In the genomic region with DNA sequence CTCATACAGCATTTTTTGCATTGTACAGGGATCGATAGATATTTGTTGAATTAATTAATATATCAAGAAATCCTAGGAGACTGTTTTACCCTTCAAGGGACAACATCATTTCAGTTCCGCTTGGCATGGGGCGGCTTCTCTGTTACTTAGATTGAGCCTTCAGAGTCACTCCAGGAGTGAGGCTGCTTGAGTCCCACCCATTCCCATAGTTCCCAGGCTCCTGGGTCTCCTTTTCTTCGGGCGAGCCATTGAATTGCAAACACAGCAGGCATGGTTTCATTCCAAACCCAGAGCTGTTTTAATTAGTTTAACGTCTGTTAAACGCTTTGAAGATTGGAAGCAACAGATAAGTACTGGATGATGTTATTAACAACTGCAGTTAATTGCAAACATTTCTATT, we compare ENCODE assay signal across 9 cellular contexts. TPM values are rescaled to one million over a fixed set of nuclear protein-coding genes. Genes with fewer than 3 reads are reported as not detected.
A peak's percentile ranks its signal among the peaks of the same experiment; 100 is the strongest.
DNase-seq lines count a peak whose midpoint lies in the region; ATAC-seq and TF ChIP-seq lines count a peak whose summit lies in the region.
"Had no signal": no experiment of that assay in that cellular context is flagged by ENCODE, and none has a peak within 500 bp of the region (broad histone marks: within the 10 kb centered on the region; RNA-seq: fewer than 3 reads in every experiment).

No MANE protein-coding gene starts in this region.

- H3K9me3 ChIP-seq in Caco-2 = no peaks in the 10 kb centered on the region
- no peaks in the 10 kb centered on the region for H3K9me3 ChIP-seq in Karpas-422 (ENCODE audit: low read length)
- no peaks in the 10 kb centered on the region for H3K9me3 ChIP-seq in esophagus muscularis mucosa
- no peaks in the 10 kb centered on the region for H3K9me3 ChIP-seq in neuron (ENCODE audit: low read length)
- H3K9me3 ChIP-seq: Peyer's patch had no signal

- no peaks in the 10 kb centered on the region for H3K9me3 Mint-ChIP-seq in Caco-2 (ENCODE audit: unreplicated experiment)

- H3K4me3 ChIP-seq in Caco-2 (ENCODE audit: low read depth, low read length) (no peak overlapping the region), Karpas-422 (ENCODE audit: low read length) (no peak overlapping the region), esophagus muscularis mucosa (peak overlapping the region; percentile 63 to 73 (median 68)), neuron (ENCODE audit: low read length) (peak overlapping the region; percentile 37), lower leg skin (ENCODE audit: low read depth, poor library complexity, severe bottlenecking) (no peak overlapping the region)

- H3K27me3 Mint-ChIP-seq in Caco-2 (ENCODE audit: insufficient read depth, unreplicated experiment) = no peaks in the 10 kb centered on the region

- CTCF ChIA-PET in Caco-2 (lab: Charles Lee) = interaction anchor here (0.8 kb wide), 2 partner anchors 11 to 59 kb away, joined by 3 read pairs; no protein-coding TSS in a partner anchor

- no peak overlapping the region for H3K27ac ChIP-seq in Karpas-422 (ENCODE audit: low read length)
- peak overlapping the region in 3 of 4 donors; percentile 18 to 47 (median 40) for H3K27ac ChIP-seq in esophagus muscularis mucosa (replicated peaks in 1 of 4)
- H3K27ac ChIP-seq: Peyer's patch had no signal

- in situ Hi-C loops in GM13977 (cut with MboI; ENCODE audit: low pct_unique_long_range_greater_than_20kb, low sequenced_read_pairs, unreplicated experiment) = no loop called here

- WGBS in esophagus muscularis mucosa = 52% methylated on average over 7 of the region's 7 CpGs
- 19 to 44% methylated on average over 7 of the region's 7 CpGs for whole genome bisulfite sequencing in lower leg skin, 2 donors

- no peak for ATAC-seq in HG03159 (IDR thresholded peaks at IDR 0.05; ENCODE audit: unreplicated experiment)

- no peak overlapping the region for H3K27ac Mint-ChIP-seq in Caco-2 (ENCODE audit: unreplicated experiment)

- TF ChIP-seq CTCF in Caco-2 (IDR thresholded peaks at IDR 0.05; ENCODE audit: insufficient read depth in 1 of 2, low read depth in 1 of 2, low read length in 1 of 2, severe bottlenecking in 1 of 2, unreplicated experiment in 1 of 2) (no peak), esophagus muscularis mucosa (IDR thresholded peaks at IDR 0.05) (no peak), lower leg skin (IDR thresholded peaks at IDR 0.05) (no peak), GM13977 (IDR thresholded peaks at IDR 0.05; ENCODE audit: extremely low read depth, insufficient read depth, missing control alignments) (no peak)

- H3K4me1 Mint-ChIP-seq in Caco-2 (ENCODE audit: low read depth, unreplicated experiment) = no peaks in the 10 kb centered on the region

- no peaks in the 10 kb centered on the region for H3K36me3 ChIP-seq in Caco-2 (ENCODE audit: control insufficient read depth, insufficient read depth, low read length)
- no peaks in the 10 kb centered on the region for H3K36me3 ChIP-seq in Karpas-422 (ENCODE audit: insufficient read depth, low read length)
- no peaks in the 10 kb centered on the region for H3K36me3 ChIP-seq in esophagus muscularis mucosa
- H3K36me3 ChIP-seq in neuron (ENCODE audit: insufficient read depth, low read length) = no peaks in the 10 kb centered on the region
- H3K36me3 ChIP-seq: Peyer's patch had no signal

- no peaks in the 10 kb centered on the region for H3K9me2 ChIP-seq in Karpas-422 (replicated peaks; ENCODE audit: insufficient read depth, low read length)

- intact Hi-C loops in Caco-2 (cut with micrococcal nuclease; ENCODE audit: unreplicated experiment) = no loop called here
- intact Hi-C loops in esophagus muscularis mucosa (cut with DNase I) = loop anchor here (5.0 kb wide), 1 partner anchor 412 kb away; no protein-coding TSS in a partner anchor
- intact Hi-C loops in lower leg skin (cut with DNase I; ENCODE audit: low total_unique reads) = no loop called here

- TF ChIP-seq POLR2A in esophagus muscularis mucosa (IDR thresholded peaks at IDR 0.05; ENCODE audit: low read depth) (no peak), lower leg skin (IDR thresholded peaks at IDR 0.05) (no peak)

- H4K20me1 ChIP-seq in Karpas-422 (ENCODE audit: insufficient read depth, low read depth, low read length) = no peaks in the 10 kb centered on the region

- DNase-seq in Caco-2 (no peak), Karpas-422 (no peak), esophagus muscularis mucosa (ENCODE audit: extremely low spot score) (no peak), lower leg skin (ENCODE audit: low spot score in 2 of 2) (no peak), GM13977 (ENCODE audit: low spot score) (no peak)
- DNase-seq in stimulated activated CD8-positive, alpha-beta memory T cell treated with anti-CD3 and anti-CD28 coated beads, Interleukin-4, amount 100 ng/mL, for 48 hours = no peak

- H3K4me3 Mint-ChIP-seq in Caco-2 (ENCODE audit: unreplicated experiment) = peak overlapping the region; percentile 76

- H3K79me2 ChIP-seq in Karpas-422 (ENCODE audit: low read length) = no peaks in the 10 kb centered on the region

- BruUV-seq in Caco-2 (replicated peaks; lab: Mats Ljungman, UMichigan) = no TSS peak

- no peaks in the 10 kb centered on the region for H3K27me3 ChIP-seq in Caco-2 (replicated peaks; ENCODE audit: control insufficient read depth, insufficient read depth, low read length)
- H3K27me3 ChIP-seq in Karpas-422 (ENCODE audit: low read length) = no peaks in the 10 kb centered on the region
- no peaks in the 10 kb centered on the region for H3K27me3 ChIP-seq in esophagus muscularis mucosa
- peaks cover 14% of the 10 kb centered on the region for H3K27me3 ChIP-seq in neuron (ENCODE audit: insufficient read depth, low read length)
- H3K27me3 ChIP-seq: Peyer's patch had no signal

- H3K4me1 ChIP-seq in Caco-2 (no peaks in the 10 kb centered on the region), Karpas-422 (ENCODE audit: low read length) (no peaks in the 10 kb centered on the region), esophagus muscularis mucosa (peaks cover 0 to 13% (median 6%) of the 10 kb centered on the region in 4 donors), neuron (ENCODE audit: insufficient read depth, low read length) (no peaks in the 10 kb centered on the region)
- H3K4me1 ChIP-seq: Peyer's patch had no signal

- H3K4me2 ChIP-seq in Karpas-422 (ENCODE audit: low read depth, low read length, poor library complexity, severe bottlenecking) = peak overlapping the region; percentile 51

- H3K9ac ChIP-seq in Karpas-422 (ENCODE audit: low read length) = no peak overlapping the region

- POLR2A ChIA-PET in Caco-2 (lab: Charles Lee) = no interaction called here

- H2AFZ ChIP-seq in Karpas-422 (ENCODE audit: low read length) = no peak overlapping the region
- no peak overlapping the region for H2AFZ ChIP-seq in neuron (ENCODE audit: low read depth, low read length)

- no peaks in the 10 kb centered on the region for H3K36me3 Mint-ChIP-seq in Caco-2 (ENCODE audit: insufficient read depth, unreplicated experiment)

- TF ChIP-seq EP300 in esophagus muscularis mucosa (IDR thresholded peaks at IDR 0.05) = no peak

RNA-seq across cellular contexts. Expression of gene EDA, which starts 0.6 kb away (rescaled TPM):
- total RNA-seq in Caco-2 (2022) = 0.67 and 0.98 TPM in 2 replicates
- not detected in 2 replicates for total RNA-seq in Karpas-422 (2014; rRNA removed; shearing (Covaris generic); ENCODE audit: low replicate concordance)
- total RNA-seq in esophagus muscularis mucosa = 10 to 100 TPM in 1 of 4 donors, 1 to 10 TPM in 3; 4.3 to 10.9 (median 6.3) TPM
- 1 to 10 TPM; 3.0 to 9.9 (median 4.5) TPM for total RNA-seq in lower leg skin

Comparison
In these comparisons a context has a peak if more than half of its experiments do, and no peak if none do; other contexts are left out.
1. H3K4me3 ChIP-seq: peak in esophagus muscularis mucosa (4 of 4) and neuron (single experiment); none in Caco-2 (single experiment), Karpas-422 (single experiment) and lower leg skin (single experiment).